In genomic region chr1:198444792-198445191, GRCh38 we compare ENCODE assay signal across 19 cellular contexts.
DNase-seq lines count a peak whose midpoint lies in the region; ATAC-seq, FAIRE-seq and TF ChIP-seq lines count a peak whose summit lies in the region.
"Had no signal": no experiment of that assay in that cellular context is flagged by ENCODE, and none has a peak within 500 bp of the region (broad histone marks: within the 10 kb centered on the region; RNA-seq: fewer than 3 reads in every experiment).

No MANE protein-coding gene starts in this region.

- H3K4me1 ChIP-seq in HCT116 (ENCODE audit: control insufficient read depth in 1 of 2, insufficient read depth in 2 of 2, low read length in 2 of 2) (peaks cover 7 to 34% of the 10 kb centered on the region in 2 experiments), right atrium auricular region (no peaks in the 10 kb centered on the region)
- H3K4me1 ChIP-seq: upper lobe of right lung had no signal

- RAD21 ChIA-PET in HCT116 (lab: Charles Lee; ENCODE audit: low non-redundant PET in 1 of 2, low total read pairs in 2 of 2, uncharacterized antibody in 2 of 2, unreplicated experiment in 2 of 2), result no interaction called here

- H3K4me3 ChIP-seq in AG04450 (ENCODE audit: low read depth, low read length) (no peak overlapping the region), HCT116 (replicated peaks in 1 of 2; ENCODE audit: low read depth in 1 of 2, low read length in 2 of 2) (no peak overlapping the region), bronchial epithelial cell (ENCODE audit: low read depth, low read length) (no peak overlapping the region), right atrium auricular region (no peak overlapping the region)
- H3K4me3 ChIP-seq: mucosa of descending colon, ovary, spleen, upper lobe of right lung had no signal

- H3K9me3 Mint-ChIP-seq in activated T-cell treated with anti-CD3 and anti-CD28 coated beads, Interleukin-2, amount 50 U/mL, for 4 hours, result no peaks in the 10 kb centered on the region

- POLR2A ChIA-PET in AG04450 (lab: Yijun Ruan, JAX), result no interaction called here
- POLR2A ChIA-PET in HCT116 (lab: Charles Lee), result no interaction called here

- intact Hi-C loops in HCT116 (cut with micrococcal nuclease), result no loop called here

- CTCF ChIA-PET in AG04450 (lab: Charles Lee), result interaction anchor here (1.4 kb wide), 1 partner anchor 20 kb away, joined by 4 read pairs; no protein-coding TSS in a partner anchor
- CTCF ChIA-PET in HCT116 (lab: Charles Lee), result no interaction called here

- H3K27me3 ChIP-seq in AG04450 (ENCODE audit: control insufficient read depth, insufficient read depth, low read length) (no peaks in the 10 kb centered on the region), HCT116 (ENCODE audit: insufficient read depth, low read length) (no peaks in the 10 kb centered on the region), bronchial epithelial cell (ENCODE audit: control insufficient read depth, insufficient read depth, low read length) (no peaks in the 10 kb centered on the region), right atrium auricular region (no peaks in the 10 kb centered on the region)
- H3K27me3 ChIP-seq: ovary, spleen, upper lobe of right lung had no signal

- no peak overlapping the region for H3K27ac ChIP-seq in AG04450 (ENCODE audit: low read depth, low read length)
- no peak overlapping the region for H3K27ac ChIP-seq in HCT116 (ENCODE audit: low read depth, low read length)
- H3K27ac ChIP-seq in right atrium auricular region, result no peak overlapping the region
- H3K27ac ChIP-seq: ovary, spleen, upper lobe of right lung had no signal

- H3K9me2 ChIP-seq in HCT116 (ENCODE audit: insufficient read depth), result no peaks in the 10 kb centered on the region

- no peak for TF ChIP-seq POLR2A in HCT116 (IDR thresholded peaks at IDR 0.05; ENCODE audit: borderline replicate concordance, extremely low read depth, insufficient read depth, insufficient read length)

- no peak overlapping the region for H3K9ac ChIP-seq in HCT116 (ENCODE audit: low read length)

- H3K36me3 ChIP-seq in HCT116 (ENCODE audit: control insufficient read depth in 1 of 2, insufficient read depth in 2 of 2, low read length in 2 of 2), result no peaks in the 10 kb centered on the region
- H3K36me3 ChIP-seq in bronchial epithelial cell (ENCODE audit: control insufficient read depth, insufficient read depth, low read length), result no peaks in the 10 kb centered on the region
- H3K36me3 ChIP-seq in right atrium auricular region, result no peaks in the 10 kb centered on the region
- H3K36me3 ChIP-seq: ovary, spleen, upper lobe of right lung had no signal

- H2AFZ ChIP-seq in HCT116 (ENCODE audit: low read depth, low read length, poor library complexity, severe bottlenecking), result peak overlapping the region; percentile 81

- FAIRE-seq in bronchial epithelial cell (lab: Jason Lieb, UNC), result no peak

- no peak overlapping the region for H3K4me3 Mint-ChIP-seq in activated T-cell treated with anti-CD3 and anti-CD28 coated beads, Interleukin-2, amount 50 U/mL, for 4 hours
- H3K4me3 Mint-ChIP-seq: activated naive CD8-positive, alpha-beta T cell had no signal

- no peak for ATAC-seq in HCT116
- no peak for ATAC-seq in activated T-cell treated with anti-CD3 and anti-CD28 coated beads, Interleukin-2, amount 50 U/mL, for 4 hours
- ATAC-seq: mucosa of descending colon, upper lobe of right lung had no signal

- no peaks in the 10 kb centered on the region for H3K4me1 Mint-ChIP-seq in activated T-cell treated with anti-CD3 and anti-CD28 coated beads, Interleukin-2, amount 50 U/mL, for 4 hours (ENCODE audit: low read depth)

- TF ChIP-seq RAD21 in HCT116 (IDR thresholded peaks at IDR 0.05; ENCODE audit: low read depth), result no peak

- H3K9me3 ChIP-seq in AG04450 (ENCODE audit: control insufficient read depth, insufficient read depth, low read length), result no peaks in the 10 kb centered on the region
- H3K9me3 ChIP-seq in HCT116 (ENCODE audit: control insufficient read depth in 1 of 2, insufficient read depth in 1 of 2, low read depth in 1 of 2, low read length in 2 of 2), result no peaks in the 10 kb centered on the region
- no peaks in the 10 kb centered on the region for H3K9me3 ChIP-seq in right atrium auricular region
- H3K9me3 ChIP-seq: mucosa of descending colon, ovary, spleen, upper lobe of right lung had no signal

- DNase-seq in AG04450 (ENCODE audit: low read depth, low spot score), result peak; percentile 63
- DNase-seq in HCT116 (ENCODE audit: low read depth, low spot score), result no peak
- peak; percentile 80 for DNase-seq in bronchial epithelial cell (ENCODE audit: low read depth)
- DNase-seq in hepatic stellate cell (ENCODE audit: low spot score), result peak; percentile 20
- no peak for DNase-seq in activated T-cell treated with anti-CD3 and anti-CD28 coated beads, Interleukin-2, amount 50 U/mL, for 4 hours
- no peak for DNase-seq in NCI-H345 (lab: John Stamatoyannopoulos, UW)
- DNase-seq in right atrium auricular region (ENCODE audit: low spot score), result no peak
- DNase-seq in stimulated activated CD8-positive, alpha-beta memory T cell treated with anti-CD3 and anti-CD28 coated beads, Interleukin-4, amount 100 ng/mL, for 48 hours, result no peak
- DNase-seq: ACHN; activated CD4-positive, alpha-beta T cell treated with anti-CD3 and anti-CD28 coated beads for 48 hours; hippocampal formation; mucosa of descending colon; NCI-H1436 treated with DMSO at 0.1 percent for 48 hours; NCI-H510A treated with DMSO at 0.1 percent for 48 hours; ovary; spleen; stimulated activated naive CD4-positive, alpha-beta T cell treated with Interleukin-2 at 50 U/mL for 16 hours; upper lobe of right lung had no signal

- H3K27me3 Mint-ChIP-seq in activated T-cell treated with anti-CD3 and anti-CD28 coated beads, Interleukin-2, amount 50 U/mL, for 4 hours (ENCODE audit: low read depth), result peaks cover 10% of the 10 kb centered on the region

- no peak overlapping the region for H3K4me2 ChIP-seq in HCT116 (ENCODE audit: low read length)

- H3K36me3 Mint-ChIP-seq in activated T-cell treated with anti-CD3 and anti-CD28 coated beads, Interleukin-2, amount 50 U/mL, for 4 hours (ENCODE audit: insufficient read depth), result no peaks in the 10 kb centered on the region
- H3K36me3 Mint-ChIP-seq: activated naive CD8-positive, alpha-beta T cell had no signal

- no peak for TF ChIP-seq CTCF in AG04450 (IDR thresholded peaks at IDR 0.05; ENCODE audit: low read depth, low read length)
- TF ChIP-seq CTCF in HCT116 (IDR thresholded peaks at IDR 0.05 in 2 of 3, conservative IDR thresholded peaks at IDR 0.05 in 1 of 3; ENCODE audit: borderline replicate concordance in 1 of 3, insufficient read depth in 1 of 3, low read depth in 2 of 3, low read length in 2 of 3), result no peak
- TF ChIP-seq CTCF in bronchial epithelial cell (IDR thresholded peaks at IDR 0.05; ENCODE audit: insufficient read depth, low read length, severe bottlenecking), result no peak
- TF ChIP-seq CTCF in right atrium auricular region (IDR thresholded peaks at IDR 0.05), result no peak

- no peaks in the 10 kb centered on the region for H4K20me1 ChIP-seq in HCT116 (ENCODE audit: insufficient read depth)

- H3K79me2 ChIP-seq in HCT116 (ENCODE audit: insufficient read depth, low read length), result no peaks in the 10 kb centered on the region

- no TSS peak for BruUV-seq in HCT116 (replicated peaks; lab: Mats Ljungman, UMichigan)

TF ChIP-seq in HCT116, 20 proteins besides CTCF, POLR2A, EP300 and RAD21:
- TF ChIP-seq, protein P1, sequence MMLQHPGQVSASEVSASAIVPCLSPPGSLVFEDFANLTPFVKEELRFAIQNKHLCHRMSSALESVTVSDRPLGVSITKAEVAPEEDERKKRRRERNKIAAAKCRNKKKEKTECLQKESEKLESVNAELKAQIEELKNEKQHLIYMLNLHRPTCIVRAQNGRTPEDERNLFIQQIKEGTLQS (IDR thresholded peaks at IDR 0.05), result no peak
- no peak for TF ChIP-seq SIN3A (IDR thresholded peaks at IDR 0.05; ENCODE audit: low read depth)
- TF ChIP-seq SRF (IDR thresholded peaks at IDR 0.05; ENCODE audit: low read depth), result no peak
- no peak for TF ChIP-seq ZFX (IDR thresholded peaks at IDR 0.05)

Comparison
In these comparisons a context has a peak if more than half of its experiments do, and no peak if none do; other contexts are left out.
1. DNase-seq: peak in AG04450 (single experiment), bronchial epithelial cell (single experiment) and hepatic stellate cell (single experiment); none in HCT116 (single experiment), activated T-cell treated with anti-CD3 and anti-CD28 coated beads, Interleukin-2, amount 50 U/mL, for 4 hours (single experiment), NCI-H345 (single experiment), right atrium auricular region (single experiment) and stimulated activated CD8-positive, alpha-beta memory T cell treated with anti-CD3 and anti-CD28 coated beads, Interleukin-4, amount 100 ng/mL, for 48 hours (single experiment).